In genomic region chr1:79441243-79441642, GRCh38 we compare ENCODE assay signal across 17 cellular contexts.
DNase-seq lines count a peak whose midpoint lies in the region; ATAC-seq and TF ChIP-seq lines count a peak whose summit lies in the region.
"Had no signal": no experiment of that assay in that cellular context is flagged by ENCODE, and none has a peak within 500 bp of the region (broad histone marks: within the 10 kb centered on the region; RNA-seq: fewer than 3 reads in every experiment).

No MANE protein-coding gene starts in this region.

- WGBS in ovary, 3 donors: 69 to 82% (median 77%) methylated on average over 2 of the region's 2 CpGs

- intact Hi-C loops in left colon (cut with DNase I, micrococcal nuclease): no loop called here
- intact Hi-C loops in ovary (cut with DNase I): no loop called here

- no peaks in the 10 kb centered on the region for H3K9me3 ChIP-seq in ovary
- H3K9me3 ChIP-seq: Caco-2, Peyer's patch, SJSA1 had no signal

- TF ChIP-seq CTCF in ovary (IDR thresholded peaks at IDR 0.05): no peak

- no peak overlapping the region for H3K27ac ChIP-seq in ovary
- H3K27ac ChIP-seq: Peyer's patch, SJSA1 had no signal

- H3K4me1 ChIP-seq in ovary (ENCODE audit: insufficient read depth): no peaks in the 10 kb centered on the region
- H3K4me1 ChIP-seq: Caco-2, Peyer's patch, SJSA1 had no signal

- peak; percentile 51 for ATAC-seq in GM21526 (IDR thresholded peaks at IDR 0.05; ENCODE audit: low FRiP score, unreplicated experiment)
- no peak for ATAC-seq in left colon
- no peak for ATAC-seq in HG02981 (IDR thresholded peaks at IDR 0.05; ENCODE audit: unreplicated experiment)
- ATAC-seq: HepG2 had no signal

- no peak for TF ChIP-seq POLR2A in ovary (IDR thresholded peaks at IDR 0.05)

- DNase-seq in MV-4-11 (lab: John Stamatoyannopoulos, UW) (peak; percentile 2), fibroblast of peridontal ligament (ENCODE audit: extremely low read depth) (peak; percentile 33), NCI-H524 (lab: John Stamatoyannopoulos, UW) (no peak), left colon (no peak), ovary (no peak)
- DNase-seq: Caco-2; CD4-positive, CD25-positive, alpha-beta regulatory T cell; HCEC 1CT; KG1; NCI-H1417 treated with DMSO at 0.1 percent for 48 hours; NCI-H187 treated with DMSO at 0.1 percent for 48 hours; NCI-H226; Peyer's patch had no signal

- no peak overlapping the region for H3K4me3 ChIP-seq in ovary
- H3K4me3 ChIP-seq: Peyer's patch, SJSA1 had no signal

- no peaks in the 10 kb centered on the region for H3K36me3 ChIP-seq in ovary
- H3K36me3 ChIP-seq: Peyer's patch, SJSA1 had no signal

- TF ChIP-seq EP300 in ovary (IDR thresholded peaks at IDR 0.05): no peak

- H3K27me3 ChIP-seq in ovary: no peaks in the 10 kb centered on the region
- H3K27me3 ChIP-seq: Peyer's patch had no signal

Comparison
In these comparisons a context has a peak if more than half of its experiments do, and no peak if none do; other contexts are left out.
1. DNase-seq: peak in MV-4-11 (single experiment) and fibroblast of peridontal ligament (single experiment); none in NCI-H524 (0 of 2), left colon (0 of 2) and ovary (0 of 5).